Comparison of ENCODE assay signal across 10 cellular contexts in genomic region chr1:63935148-63935547, GRCh38.
DNase-seq lines count a peak whose midpoint lies in the region; ATAC-seq and TF ChIP-seq lines count a peak whose summit lies in the region.
"Had no signal": no experiment of that assay in that cellular context is flagged by ENCODE, and none has a peak within 500 bp of the region (broad histone marks: within the 10 kb centered on the region; RNA-seq: fewer than 3 reads in every experiment).

No MANE protein-coding gene starts in this region.

- no peak overlapping the region for H3K27ac ChIP-seq in OCI-LY3 (ENCODE audit: low read length)
- peak overlapping the region in 7 of 12 donors; percentile 11 to 63 (median 46) for H3K27ac ChIP-seq in heart left ventricle

- DNase-seq in AG09309 (ENCODE audit: low read depth) = no peak
- DNase-seq in heart left ventricle = peak in 2 of 5 donors; percentile 36 to 43
- DNase-seq in KG1 (lab: John Stamatoyannopoulos, UW) = no peak
- no peak for DNase-seq in NCI-H146 treated with DMSO at 0.1 percent for 48 hours (lab: John Stamatoyannopoulos, UW; ENCODE audit: unreplicated experiment)
- no peak for DNase-seq in EL
- DNase-seq in activated T-cell treated with anti-CD3 and anti-CD28 coated beads, Interleukin-2, amount 50 U/mL, for 4 hours = no peak
- DNase-seq: NCI-H524 treated with DMSO at 0.1 percent for 48 hours; stimulated activated CD8-positive, alpha-beta memory T cell treated with anti-CD3 and anti-CD28 coated beads, Interleukin-4, amount 100 ng/mL, for 48 hours had no signal

- ATAC-seq in GM21528 (IDR thresholded peaks at IDR 0.05; ENCODE audit: low FRiP score, unreplicated experiment) = peak; percentile 50
- ATAC-seq in heart left ventricle = peak; percentile 60 to 88 (median 66)
- no peak for ATAC-seq in activated T-cell treated with anti-CD3 and anti-CD28 coated beads, Interleukin-2, amount 50 U/mL, for 4 hours

- H3K27me3 Mint-ChIP-seq in activated T-cell treated with anti-CD3 and anti-CD28 coated beads, Interleukin-2, amount 50 U/mL, for 4 hours (ENCODE audit: low read depth) = peaks cover 2% of the 10 kb centered on the region

- TF ChIP-seq CTCF in AG09309 (IDR thresholded peaks at IDR 0.05; ENCODE audit: control insufficient read depth, insufficient read depth, low read depth, low read length, missing control alignments) (peak; percentile 39), OCI-LY3 (IDR thresholded peaks at IDR 0.05; ENCODE audit: low read depth, low read length) (peak; percentile 42), heart left ventricle (IDR thresholded peaks at IDR 0.05) (peak in 10 of 12 donors; percentile 11 to 54 (median 28))

- H3K4me2 ChIP-seq in OCI-LY3 (ENCODE audit: low read length) = no peak overlapping the region

- intact Hi-C loops in heart left ventricle (cut with DNase I) = loop anchor here in 6 of 10 donors (5.0 to 10.0 kb wide), 3 partner anchors 200 to 240 kb away; no protein-coding TSS in a partner anchor

- no peak for TF ChIP-seq POLR2A in heart left ventricle (IDR thresholded peaks at IDR 0.05)

- no peaks in the 10 kb centered on the region for H3K4me1 Mint-ChIP-seq in activated T-cell treated with anti-CD3 and anti-CD28 coated beads, Interleukin-2, amount 50 U/mL, for 4 hours (ENCODE audit: low read depth)

- H3K9me3 ChIP-seq in OCI-LY3 (ENCODE audit: insufficient read depth, low read length) = no peaks in the 10 kb centered on the region
- no peaks in the 10 kb centered on the region for H3K9me3 ChIP-seq in heart left ventricle

- no peaks in the 10 kb centered on the region for H3K9me3 Mint-ChIP-seq in activated T-cell treated with anti-CD3 and anti-CD28 coated beads, Interleukin-2, amount 50 U/mL, for 4 hours

- H3K27me3 ChIP-seq in OCI-LY3 (ENCODE audit: low read depth, low read length) (no peaks in the 10 kb centered on the region), heart left ventricle (no peaks in the 10 kb centered on the region)

- WGBS in heart left ventricle, 4 donors = 59 to 74% (median 65%) methylated on average over 1 of the region's 1 CpG

- no peaks in the 10 kb centered on the region for H3K36me3 Mint-ChIP-seq in activated T-cell treated with anti-CD3 and anti-CD28 coated beads, Interleukin-2, amount 50 U/mL, for 4 hours (ENCODE audit: insufficient read depth)

- no peaks in the 10 kb centered on the region for H3K36me3 ChIP-seq in OCI-LY3 (replicated peaks; ENCODE audit: low read depth, low read length)
- no peaks in the 10 kb centered on the region for H3K36me3 ChIP-seq in heart left ventricle

- H3K4me1 ChIP-seq in OCI-LY3 (ENCODE audit: low read length) = peaks cover 20% of the 10 kb centered on the region
- H3K4me1 ChIP-seq in heart left ventricle = peaks cover 0 to 36% (median 9%) of the 10 kb centered on the region in 12 donors

- H3K79me2 ChIP-seq in OCI-LY3 (ENCODE audit: low read length) = no peaks in the 10 kb centered on the region

- H3K9ac ChIP-seq in OCI-LY3 (ENCODE audit: low read length) = no peak overlapping the region

- H2AFZ ChIP-seq in OCI-LY3 (ENCODE audit: low read depth, low read length) = no peak overlapping the region

- H4K20me1 ChIP-seq in OCI-LY3 (ENCODE audit: insufficient read depth, low read length) = no peaks in the 10 kb centered on the region

- no peak overlapping the region for H3K4me3 Mint-ChIP-seq in activated T-cell treated with anti-CD3 and anti-CD28 coated beads, Interleukin-2, amount 50 U/mL, for 4 hours

- H3K4me3 ChIP-seq in AG09309 (ENCODE audit: control insufficient read depth, low read depth, low read length) (no peak overlapping the region), OCI-LY3 (ENCODE audit: low read length) (no peak overlapping the region), heart left ventricle (no peak overlapping the region)

Comparison
In these comparisons a context has a peak if more than half of its experiments do, and no peak if none do; other contexts are left out.
1. ATAC-seq: peak in GM21528 (single experiment) and heart left ventricle (4 of 4); none in activated T-cell treated with anti-CD3 and anti-CD28 coated beads, Interleukin-2, amount 50 U/mL, for 4 hours (0 of 2).
2. Peak in every context shown above with its lines, with median percentiles within 50 percentile points of each other: CTCF ChIP-seq.